Comparison of ENCODE assay signal across 32 cellular contexts in genomic region chr6:89205819-89206218, GRCh38. TPM values are rescaled to one million over a fixed set of nuclear protein-coding genes. Genes with fewer than 3 reads are reported as not detected.
DNase-seq lines count a peak whose midpoint lies in the region; ATAC-seq, FAIRE-seq and TF ChIP-seq lines count a peak whose summit lies in the region.
"Had no signal": no experiment of that assay in that cellular context is flagged by ENCODE, and none has a peak within 500 bp of the region (broad histone marks: within the 10 kb centered on the region; RNA-seq: fewer than 3 reads in every experiment).

No MANE protein-coding gene starts in this region.

- peak in 1 of 3 donors; percentile 45 for DNase-seq in right cardiac atrium
- DNase-seq in heart right ventricle, result no peak
- no peak for DNase-seq in ascending aorta (ENCODE audit: low spot score in 2 of 2)
- DNase-seq in stimulated activated naive B cell treated with anti-CD40 and anti-IgM and Interleukin-4, amounts not matched to agents 10 μg/mL and 1 μg/mL and 100 μg/mL, for 72 hours, result no peak
- no peak for DNase-seq in NCI-H2196 (lab: John Stamatoyannopoulos, UW; ENCODE audit: unreplicated experiment)
- DNase-seq in urothelium cell line (ENCODE audit: low spot score), result no peak
- DNase-seq: 8988T; ACHN; BE2C; Calu3; DND-41; HFFc6; NCI-H1105; NCI-H1436 treated with DMSO at 0.1 percent for 48 hours; NCI-H187 treated with DMSO at 0.1 percent for 48 hours; NCI-H2107; NCI-H446; NCI-H524 treated with DMSO at 0.1 percent for 48 hours; NCI-H774; NK-92 treated with Interleukin-12 subunit alpha and Interleukin-12 subunit beta, amount 100 ng/mL, for 24 hours; PC-3; SJCRH30 had no signal

- FAIRE-seq in urothelium cell line (lab: Jason Lieb, UNC), result no peak
- FAIRE-seq: GM12892 had no signal

- H3K36me3 ChIP-seq in heart right ventricle (no peaks in the 10 kb centered on the region), ascending aorta (no peaks in the 10 kb centered on the region)
- H3K36me3 ChIP-seq: BE2C, HAP-1, SJCRH30 had no signal

- H3K27ac ChIP-seq in right cardiac atrium (ENCODE audit: low read length), result no peak overlapping the region
- no peak overlapping the region for H3K27ac ChIP-seq in heart right ventricle
- peak overlapping the region; percentile 37 to 45 for H3K27ac ChIP-seq in ascending aorta
- H3K27ac ChIP-seq: HL-60, KMS-11, SJCRH30 had no signal

- intact Hi-C loops in right cardiac atrium (cut with DNase I) (no loop called here), heart right ventricle (cut with DNase I) (no loop called here), ascending aorta (cut with DNase I) (no loop called here)

- H3K4me1 Mint-ChIP-seq in stimulated activated naive B cell treated with anti-CD40 and anti-IgM and Interleukin-4, amounts not matched to agents 10 μg/mL and 1 μg/mL and 100 μg/mL, for 72 hours, result no peaks in the 10 kb centered on the region
- H3K4me1 Mint-ChIP-seq: CD14-positive monocyte had no signal

- H3K27me3 Mint-ChIP-seq in stimulated activated naive B cell treated with anti-CD40 and anti-IgM and Interleukin-4, amounts not matched to agents 10 μg/mL and 1 μg/mL and 100 μg/mL, for 72 hours, result peaks cover 0 to 2% of the 10 kb centered on the region in 2 donors

- no peaks in the 10 kb centered on the region for H3K9me3 Mint-ChIP-seq in stimulated activated naive B cell treated with anti-CD40 and anti-IgM and Interleukin-4, amounts not matched to agents 10 μg/mL and 1 μg/mL and 100 μg/mL, for 72 hours
- H3K9me3 Mint-ChIP-seq: HFFc6 had no signal

- H3K9me3 ChIP-seq in right cardiac atrium (ENCODE audit: control insufficient read depth, low read length), result no peaks in the 10 kb centered on the region
- H3K9me3 ChIP-seq in heart right ventricle, result no peaks in the 10 kb centered on the region
- H3K9me3 ChIP-seq in ascending aorta, result no peaks in the 10 kb centered on the region
- H3K9me3 ChIP-seq: BE2C, HAP-1, SJCRH30 had no signal

- no peaks in the 10 kb centered on the region for H3K4me1 ChIP-seq in right cardiac atrium (ENCODE audit: control insufficient read depth, insufficient read depth, low read length)
- no peaks in the 10 kb centered on the region for H3K4me1 ChIP-seq in heart right ventricle
- H3K4me1 ChIP-seq in ascending aorta, result peaks cover 0 to 9% of the 10 kb centered on the region in 2 donors
- H3K4me1 ChIP-seq: BE2C, HAP-1 had no signal

- H3K4me3 ChIP-seq in right cardiac atrium (ENCODE audit: low read length), result no peak overlapping the region
- H3K4me3 ChIP-seq in heart right ventricle, result no peak overlapping the region
- no peak overlapping the region for H3K4me3 ChIP-seq in ascending aorta
- H3K4me3 ChIP-seq: HAP-1, SJCRH30 had no signal

- WGBS in right cardiac atrium, result 63% methylated on average over 4 of the region's 4 CpGs
- WGBS in heart right ventricle, 2 donors, result 73% methylated on average over 4 of the region's 4 CpGs

- no peak overlapping the region for H3K27ac Mint-ChIP-seq in stimulated activated naive B cell treated with anti-CD40 and anti-IgM and Interleukin-4, amounts not matched to agents 10 μg/mL and 1 μg/mL and 100 μg/mL, for 72 hours
- H3K27ac Mint-ChIP-seq: CD14-positive monocyte, HFFc6 had no signal

- ATAC-seq in right cardiac atrium, result peak; percentile 28 to 38
- ATAC-seq in heart right ventricle, result no peak
- peak; percentile 41 to 68 for ATAC-seq in stimulated activated naive B cell treated with anti-CD40 and anti-IgM and Interleukin-4, amounts not matched to agents 10 μg/mL and 1 μg/mL and 100 μg/mL, for 72 hours (replicated peaks)
- no peak for ATAC-seq in HG02571 (IDR thresholded peaks at IDR 0.05; ENCODE audit: unreplicated experiment)
- ATAC-seq in HG02970 (IDR thresholded peaks at IDR 0.05; ENCODE audit: low FRiP score, unreplicated experiment), result no peak
- ATAC-seq: PC-3, Right ventricle myocardium inferior, SK-N-SH treated with all-trans-retinoic acid at 6 μM for 48 hours had no signal

- no peak overlapping the region for H3K4me3 Mint-ChIP-seq in stimulated activated naive B cell treated with anti-CD40 and anti-IgM and Interleukin-4, amounts not matched to agents 10 μg/mL and 1 μg/mL and 100 μg/mL, for 72 hours
- H3K4me3 Mint-ChIP-seq: CD14-positive monocyte, HFFc6, IgD-negative memory B cell had no signal

- H3K36me3 Mint-ChIP-seq in stimulated activated naive B cell treated with anti-CD40 and anti-IgM and Interleukin-4, amounts not matched to agents 10 μg/mL and 1 μg/mL and 100 μg/mL, for 72 hours, result no peaks in the 10 kb centered on the region
- H3K36me3 Mint-ChIP-seq: CD14-positive monocyte had no signal

- TF ChIP-seq CTCF in heart right ventricle (IDR thresholded peaks at IDR 0.05) (no peak), ascending aorta (IDR thresholded peaks at IDR 0.05) (no peak)

- H3K27me3 ChIP-seq in right cardiac atrium (ENCODE audit: control insufficient read depth, insufficient read depth) (no peaks in the 10 kb centered on the region), heart right ventricle (no peaks in the 10 kb centered on the region), ascending aorta (no peaks in the 10 kb centered on the region)
- H3K27me3 ChIP-seq: BE2C, SJCRH30 had no signal

RNA-seq across cellular contexts. Expression of gene GABRR1, which starts 11.3 kb away (rescaled TPM):
- total RNA-seq in right cardiac atrium (not detected), heart right ventricle (not detected), ascending aorta (not detected)
- polyA plus RNA-seq in right cardiac atrium (not detected), heart right ventricle (under 1 TPM in 1 of 2 donors, not detected in 1; 0.01 TPM)
- total RNA-seq: Calu3, HFFc6, PC-3, Right ventricle myocardium inferior had no signal
- polyA plus RNA-seq: CD14-positive monocyte, IgD-negative memory B cell had no signal

RNA-seq across cellular contexts. Expression of gene PM20D2, which starts 60.0 kb away (rescaled TPM):
- total RNA-seq in right cardiac atrium (10 to 100 TPM; 11.8 to 17.1 (median 13.0) TPM), heart right ventricle (10 to 100 TPM in 3 of 10 donors, 1 to 10 TPM in 7; 6.0 to 14.3 (median 8.4) TPM), ascending aorta (8.8 TPM)
- polyA plus RNA-seq in right cardiac atrium (4.8 TPM), heart right ventricle (1 to 10 TPM; 3.2 to 6.3 TPM)

Comparison
In these comparisons a context has a peak if more than half of its experiments do, and no peak if none do; other contexts are left out.
1. ATAC-seq: peak in right cardiac atrium (2 of 2) and stimulated activated naive B cell treated with anti-CD40 and anti-IgM and Interleukin-4, amounts not matched to agents 10 μg/mL and 1 μg/mL and 100 μg/mL, for 72 hours (2 of 2); none in heart right ventricle (0 of 8), HG02571 (single experiment) and HG02970 (single experiment).
2. H3K27ac ChIP-seq: peak in ascending aorta (2 of 2); none in right cardiac atrium (single experiment) and heart right ventricle (0 of 10).